Comparison of ENCODE assay signal across 12 cellular contexts in genomic region chr1:21317690-21318043, GRCh38. TPM values are rescaled to one million over a fixed set of nuclear protein-coding genes. Genes with fewer than 3 reads are reported as not detected.
DNase-seq lines count a peak whose midpoint lies in the region; ATAC-seq and TF ChIP-seq lines count a peak whose summit lies in the region.
"Had no signal": no experiment of that assay in that cellular context is flagged by ENCODE, and none has a peak within 500 bp of the region (broad histone marks: within the 10 kb centered on the region; RNA-seq: fewer than 3 reads in every experiment).

No MANE protein-coding gene starts in this region.

- peaks cover 40% of the 10 kb centered on the region for H3K4me1 Mint-ChIP-seq in activated naive CD8-positive, alpha-beta T cell treated with anti-CD3 and anti-CD28 coated beads for 36 hours

- intact Hi-C loops in dorsolateral prefrontal cortex (cut with DNase I), result no loop called here

- WGBS in suprapubic skin, result 72% methylated on average over 9 of the region's 9 CpGs

- peaks cover 0 to 68% (median 3%) of the 10 kb centered on the region in 4 donors for H3K4me1 ChIP-seq in Peyer's patch
- peaks cover 14 to 68% of the 10 kb centered on the region in 2 donors for H3K4me1 ChIP-seq in muscle layer of duodenum (ENCODE audit: control insufficient read depth in 1 of 2, insufficient read depth in 2 of 2, low read length in 2 of 2)
- peaks cover 81% of the 10 kb centered on the region for H3K4me1 ChIP-seq in suprapubic skin
- H3K4me1 ChIP-seq in foreskin keratinocyte, result peaks cover under 1% of the 10 kb centered on the region

- TF ChIP-seq POLR2A in Peyer's patch (IDR thresholded peaks at IDR 0.05) (no peak), suprapubic skin (IDR thresholded peaks at IDR 0.05) (no peak)

- H3K27me3 ChIP-seq in Peyer's patch (no peaks in the 10 kb centered on the region), dorsolateral prefrontal cortex (no peaks in the 10 kb centered on the region), muscle layer of duodenum (ENCODE audit: low read depth, low read length) (no peaks in the 10 kb centered on the region), suprapubic skin (no peaks in the 10 kb centered on the region), foreskin keratinocyte (no peaks in the 10 kb centered on the region), MG63 (no peaks in the 10 kb centered on the region; the same call in 1 of the 2 replicates)

- H3K9me3 Mint-ChIP-seq in activated naive CD8-positive, alpha-beta T cell treated with anti-CD3 and anti-CD28 coated beads for 36 hours, result no peaks in the 10 kb centered on the region
- H3K9me3 Mint-ChIP-seq: CD8-positive, alpha-beta T cell; stimulated activated effector memory CD8-positive, alpha-beta T cell treated with anti-CD3 and anti-CD28 coated beads, Interleukin-12 subunit alpha, Interleukin-12 subunit beta, amount 100 ng/mL, for 72 hours had no signal

- no peak overlapping the region for H3K27ac Mint-ChIP-seq in activated naive CD8-positive, alpha-beta T cell treated with anti-CD3 and anti-CD28 coated beads for 36 hours
- H3K27ac Mint-ChIP-seq: CD8-positive, alpha-beta T cell; stimulated activated effector memory CD8-positive, alpha-beta T cell treated with anti-CD3 and anti-CD28 coated beads, Interleukin-12 subunit alpha, Interleukin-12 subunit beta, amount 100 ng/mL, for 72 hours had no signal

- no peak for ATAC-seq in foreskin keratinocyte
- no peak for ATAC-seq in HG03139 (IDR thresholded peaks at IDR 0.05; ENCODE audit: unreplicated experiment)
- ATAC-seq: CD8-positive, alpha-beta T cell; stimulated activated effector memory CD8-positive, alpha-beta T cell treated with anti-CD3 and anti-CD28 coated beads, Interleukin-12 subunit alpha, Interleukin-12 subunit beta, amount 100 ng/mL, for 72 hours had no signal

- H3K9me3 ChIP-seq in Peyer's patch (no peaks in the 10 kb centered on the region), muscle layer of duodenum (ENCODE audit: control insufficient read depth in 1 of 2, low read length in 2 of 2) (no peaks in the 10 kb centered on the region), suprapubic skin (no peaks in the 10 kb centered on the region), MG63 (no peaks in the 10 kb centered on the region)

- H3K36me3 ChIP-seq in Peyer's patch, result no peaks in the 10 kb centered on the region
- H3K36me3 ChIP-seq in muscle layer of duodenum (ENCODE audit: control insufficient read depth in 1 of 2, insufficient read depth in 2 of 2, low read length in 2 of 2), result no peaks in the 10 kb centered on the region
- no peaks in the 10 kb centered on the region for H3K36me3 ChIP-seq in suprapubic skin
- H3K36me3 ChIP-seq in MG63, result no peaks in the 10 kb centered on the region

- DNase-seq in Peyer's patch (no peak), dorsolateral prefrontal cortex (no peak), suprapubic skin (ENCODE audit: low spot score in 2 of 2) (no peak), foreskin keratinocyte (no peak), MG63 (no peak)
- DNase-seq in activated naive CD8-positive, alpha-beta T cell treated with anti-CD3 and anti-CD28 coated beads for 36 hours, result no peak
- DNase-seq: activated effector memory CD4-positive, alpha-beta T cell treated with anti-CD3 and anti-CD28 coated beads, Interleukin-2, amount 50 U/mL, for 16 hours; CD8-positive, alpha-beta T cell; GF-D8 had no signal

- TF ChIP-seq CTCF in Peyer's patch (IDR thresholded peaks at IDR 0.05) (no peak), dorsolateral prefrontal cortex (IDR thresholded peaks at IDR 0.05 in 54 of 56, conservative IDR thresholded peaks at IDR 0.05 in 2 of 56; ENCODE audit: low read depth in 1 of 56, partially characterized antibody in 56 of 56) (no peak), suprapubic skin (IDR thresholded peaks at IDR 0.05) (no peak), foreskin keratinocyte (conservative IDR thresholded peaks at IDR 0.05) (no peak)

- H3K36me3 Mint-ChIP-seq in activated naive CD8-positive, alpha-beta T cell treated with anti-CD3 and anti-CD28 coated beads for 36 hours, result peaks cover 24% of the 10 kb centered on the region

- no peak overlapping the region for H3K4me3 ChIP-seq in Peyer's patch
- H3K4me3 ChIP-seq in dorsolateral prefrontal cortex, result no peak overlapping the region
- H3K4me3 ChIP-seq in muscle layer of duodenum (ENCODE audit: low read depth in 1 of 2, low read length in 2 of 2), result no peak overlapping the region
- H3K4me3 ChIP-seq in suprapubic skin, result no peak overlapping the region
- H3K4me3 ChIP-seq in MG63, result no peak overlapping the region

- H3K27ac ChIP-seq in Peyer's patch (peak overlapping the region; percentile 55 to 86 (median 75)), dorsolateral prefrontal cortex (peak overlapping the region in 58 of 59 donors; percentile 16 to 97 (median 80)), muscle layer of duodenum (ENCODE audit: low read length) (peak overlapping the region; percentile 88), suprapubic skin (peak overlapping the region; percentile 89), foreskin keratinocyte (no peak overlapping the region)

- no peak for TF ChIP-seq EP300 in suprapubic skin (IDR thresholded peaks at IDR 0.05)

- H3K4me3 Mint-ChIP-seq in activated naive CD8-positive, alpha-beta T cell treated with anti-CD3 and anti-CD28 coated beads for 36 hours, result no peak overlapping the region
- H3K4me3 Mint-ChIP-seq: CD8-positive, alpha-beta T cell; stimulated activated effector memory CD8-positive, alpha-beta T cell treated with anti-CD3 and anti-CD28 coated beads, Interleukin-12 subunit alpha, Interleukin-12 subunit beta, amount 100 ng/mL, for 72 hours had no signal

- no peaks in the 10 kb centered on the region for H3K27me3 Mint-ChIP-seq in activated naive CD8-positive, alpha-beta T cell treated with anti-CD3 and anti-CD28 coated beads for 36 hours

RNA-seq across cellular contexts. Expression of gene ECE1, which starts 27.4 kb away (rescaled TPM):
- 100 to 1,000 TPM; 105 to 122 (median 112) TPM for total RNA-seq in Peyer's patch
- 100 to 1,000 TPM in 2 of 120 experiments, 10 to 100 TPM in 118; 38.8 to 122 (median 62.6) TPM for total RNA-seq in dorsolateral prefrontal cortex
- total RNA-seq in suprapubic skin, result 10 to 100 TPM; 40.8 to 64.2 (median 55.3) TPM
- 51.1 and 63.5 TPM in 2 replicates for total RNA-seq in foreskin keratinocyte
- polyA plus RNA-seq in foreskin keratinocyte, result 28.0 and 34.0 TPM in 2 replicates
- total RNA-seq in MG63 (2014; rRNA removed; shearing (Covaris generic); ENCODE audit: low replicate concordance), result 10.5 and 11.4 TPM in 2 replicates
- total RNA-seq in activated naive CD8-positive, alpha-beta T cell treated with anti-CD3 and anti-CD28 coated beads for 36 hours, result 100 to 1,000 TPM in 1 of 2 experiments, 10 to 100 TPM in 1; 95.6 to 101 TPM
